Comparison of ENCODE assay signal across 8 cellular contexts in the genomic region with DNA sequence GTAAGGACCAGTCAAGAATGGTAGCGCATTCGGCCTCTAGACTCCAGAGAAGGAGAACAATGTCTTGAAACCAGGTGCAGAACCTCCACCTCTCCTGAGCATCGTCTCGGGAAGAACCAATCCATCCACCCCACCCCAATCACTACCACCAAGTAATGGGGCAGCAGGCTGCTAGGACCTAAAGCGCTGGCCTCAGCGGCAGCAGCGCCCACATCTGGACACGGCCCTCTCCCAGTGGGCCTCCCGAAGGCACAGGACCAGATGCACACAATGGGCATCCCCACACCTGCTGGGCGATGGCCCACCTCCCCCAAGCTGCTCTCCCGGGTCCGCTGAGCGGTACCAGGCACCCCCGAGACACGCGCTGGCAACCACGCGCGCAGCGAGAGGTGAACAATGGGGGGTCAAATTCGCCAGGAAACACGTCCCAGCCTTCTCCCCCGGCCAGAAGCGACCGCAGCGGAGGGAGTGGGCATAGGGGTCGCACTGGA. TPM values are rescaled to one million over a fixed set of nuclear protein-coding genes. Genes with fewer than 3 reads are reported as not detected.
A peak's percentile ranks its signal among the peaks of the same experiment; 100 is the strongest.
DNase-seq lines count a peak whose midpoint lies in the region; ATAC-seq and TF ChIP-seq lines count a peak whose summit lies in the region.

No MANE protein-coding gene starts in this region.

- BruUV-seq in Panc1 (replicated peaks; lab: Mats Ljungman, UMichigan), result no TSS peak

- H3K9me3 ChIP-seq in Panc1 (ENCODE audit: control insufficient read depth, insufficient read depth, low read depth, low read length) (no peaks in the 10 kb centered on the region), esophagus squamous epithelium (no peaks in the 10 kb centered on the region), mucosa of stomach (ENCODE audit: control insufficient read depth, low read length) (no peaks in the 10 kb centered on the region), vagina (no peaks in the 10 kb centered on the region)

- in situ Hi-C loops in Panc1 (cut with HindIII; ENCODE audit: low pct_unique_long_range_greater_than_20kb, low sequenced_read_pairs), result no loop called here

- H3K27me3 ChIP-seq in Panc1 (ENCODE audit: control insufficient read depth, insufficient read depth, low read length) (peaks cover 33% of the 10 kb centered on the region), esophagus squamous epithelium (peaks cover 0 to 12% (median 0%) of the 10 kb centered on the region in 4 donors), mucosa of stomach (ENCODE audit: control insufficient read depth, insufficient read depth, low read length) (peaks cover 38% of the 10 kb centered on the region), vagina (no peaks in the 10 kb centered on the region)

- H3K4me3 ChIP-seq in Panc1 (ENCODE audit: low read depth in 2 of 2, low read length in 2 of 2) (peak overlapping the region; percentile 10 to 35; a peak in 3 of 4 replicates), esophagus squamous epithelium (peak overlapping the region; percentile 80 to 88 (median 85)), mucosa of stomach (ENCODE audit: low read length) (peak overlapping the region; percentile 14), vagina (peak overlapping the region; percentile 67 to 68)

- ATAC-seq in GM18909 (IDR thresholded peaks at IDR 0.05; ENCODE audit: poor library complexity, unreplicated experiment), result peak; percentile 20
- ATAC-seq in Panc1, result peak; percentile 65

- no peak; the same call in 1 of the 2 replicates for TF ChIP-seq CTCF in Panc1 (IDR thresholded peaks at IDR 0.05)
- no peak for TF ChIP-seq CTCF in esophagus squamous epithelium (IDR thresholded peaks at IDR 0.05)
- TF ChIP-seq CTCF in vagina (IDR thresholded peaks at IDR 0.05), result peak in 1 of 3 experiments; percentile 21

- H3K27ac ChIP-seq in Panc1 (ENCODE audit: low read length), result no peak overlapping the region
- H3K27ac ChIP-seq in esophagus squamous epithelium, result peak overlapping the region; percentile 54 to 88 (median 84)
- H3K27ac ChIP-seq in vagina, result peak overlapping the region; percentile 83

- H3K9ac ChIP-seq in mucosa of stomach (ENCODE audit: low read length), result peak overlapping the region; percentile 53

- intact Hi-C loops in Panc1 (cut with micrococcal nuclease; ENCODE audit: unreplicated experiment) (no loop called here), esophagus squamous epithelium (cut with DNase I) (no loop called here), vagina (cut with DNase I) (no loop called here)

- DNase-seq in Panc1 (ENCODE audit: low read depth, low spot score) (no peak), esophagus squamous epithelium (lab: John Stamatoyannopoulos, UW) (no peak), vagina (ENCODE audit: extremely low spot score in 2 of 2) (no peak), middle frontal gyrus (ENCODE audit: extremely low spot score, low spot score) (no peak), GOT3 (lab: John Stamatoyannopoulos, UW) (no peak), NCI-H1105 treated with DMSO at 0.1 percent for 48 hours (lab: John Stamatoyannopoulos, UW) (no peak)

- H3K4me1 ChIP-seq in Panc1 (ENCODE audit: control insufficient read depth, insufficient read depth, low read length), result peaks cover 5% of the 10 kb centered on the region; the same call in 1 of the 2 replicates
- peaks cover 0 to 45% (median 0%) of the 10 kb centered on the region in 3 donors for H3K4me1 ChIP-seq in esophagus squamous epithelium
- peaks cover 5% of the 10 kb centered on the region for H3K4me1 ChIP-seq in mucosa of stomach (ENCODE audit: control insufficient read depth, insufficient read depth, low read length)
- peaks cover 4% of the 10 kb centered on the region for H3K4me1 ChIP-seq in vagina

- WGBS in esophagus squamous epithelium, 2 donors, result 0 to 10% methylated on average over 4 of the region's 27 CpGs

- POLR2A ChIA-PET in Panc1 (lab: Charles Lee), result no interaction called here

- no peak for TF ChIP-seq POLR2A in esophagus squamous epithelium (IDR thresholded peaks at IDR 0.05)
- no peak for TF ChIP-seq POLR2A in vagina (IDR thresholded peaks at IDR 0.05)

- H3K36me3 ChIP-seq in Panc1 (ENCODE audit: control insufficient read depth, insufficient read depth, low read length), result peaks cover 4% of the 10 kb centered on the region; the same call in 1 of the 2 replicates
- no peaks in the 10 kb centered on the region for H3K36me3 ChIP-seq in esophagus squamous epithelium
- no peaks in the 10 kb centered on the region for H3K36me3 ChIP-seq in mucosa of stomach (ENCODE audit: control insufficient read depth, insufficient read depth, low read length)
- H3K36me3 ChIP-seq in vagina, result no peaks in the 10 kb centered on the region

- CTCF ChIA-PET in Panc1 (lab: Charles Lee), result no interaction called here

RNA-seq across cellular contexts. Expression of gene CTTNBP2, which starts 0.6 kb away (rescaled TPM):
- total RNA-seq in Panc1 (2021; ENCODE audit: unreplicated experiment), result 1.0 TPM
- 0.21 TPM for polyA plus RNA-seq in Panc1 (2012; ENCODE audit: insufficient read length)
- 10 to 100 TPM in 3 of 4 donors, 1 to 10 TPM in 1; 8.5 to 31.5 (median 19.6) TPM for total RNA-seq in esophagus squamous epithelium
- total RNA-seq in vagina, result 25.0 TPM

Comparison
In these comparisons a context has a peak if more than half of its experiments do, and no peak if none do; other contexts are left out.
1. H3K4me3 ChIP-seq: peak in every context shown above with its lines; median percentile 85 in esophagus squamous epithelium; 68 in vagina; 22 in Panc1; 14 in mucosa of stomach.